Comparison of ENCODE assay signal across 8 cellular contexts in genomic region chr12:124909831-124910560, GRCh38. TPM values are rescaled to one million over a fixed set of nuclear protein-coding genes. Genes with fewer than 3 reads are reported as not detected.
DNase-seq lines count a peak whose midpoint lies in the region; ATAC-seq, FAIRE-seq and TF ChIP-seq lines count a peak whose summit lies in the region.

No MANE protein-coding gene starts in this region.

- H3K4me3 Mint-ChIP-seq in activated CD8-positive, alpha-beta memory T cell treated with anti-CD3 and anti-CD28 coated beads, Interleukin-2, amount 10 ng/mL, durations not matched to agents 7 days and 5 days: no peak overlapping the region
- peak overlapping the region; percentile 8 for H3K4me3 Mint-ChIP-seq in activated naive CD8-positive, alpha-beta T cell treated with anti-CD3 and anti-CD28 coated beads for 36 hours

- CTCF ChIA-PET in activated CD8-positive, alpha-beta memory T cell treated with anti-CD3 and anti-CD28 coated beads, Interleukin-2, amount 10 ng/mL, durations not matched to agents 7 days and 5 days (lab: Charles Lee): interaction anchor here (2.0 to 25.8 kb wide), 3 partner anchors 10 to 31 kb away, joined by 4 to 553 read pairs (median 8); no protein-coding TSS in a partner anchor

- peak overlapping the region; percentile 24 for H3K27ac Mint-ChIP-seq in activated CD8-positive, alpha-beta memory T cell treated with anti-CD3 and anti-CD28 coated beads, Interleukin-2, amount 10 ng/mL, durations not matched to agents 7 days and 5 days
- peak overlapping the region; percentile 50 for H3K27ac Mint-ChIP-seq in activated naive CD8-positive, alpha-beta T cell treated with anti-CD3 and anti-CD28 coated beads for 36 hours

- H3K4me3 ChIP-seq in kidney (ENCODE audit: low read length in 2 of 2) (peak overlapping the region; percentile 38 to 53), MG63 (no peak overlapping the region)

- H3K4me1 Mint-ChIP-seq in activated CD8-positive, alpha-beta memory T cell treated with anti-CD3 and anti-CD28 coated beads, Interleukin-2, amount 10 ng/mL, durations not matched to agents 7 days and 5 days: peaks cover 47% of the 10 kb centered on the region
- H3K4me1 Mint-ChIP-seq in activated naive CD8-positive, alpha-beta T cell treated with anti-CD3 and anti-CD28 coated beads for 36 hours: peaks cover 40% of the 10 kb centered on the region

- H3K36me3 Mint-ChIP-seq in activated CD8-positive, alpha-beta memory T cell treated with anti-CD3 and anti-CD28 coated beads, Interleukin-2, amount 10 ng/mL, durations not matched to agents 7 days and 5 days: peaks cover 42% of the 10 kb centered on the region
- H3K36me3 Mint-ChIP-seq in activated naive CD8-positive, alpha-beta T cell treated with anti-CD3 and anti-CD28 coated beads for 36 hours: peaks cover 38% of the 10 kb centered on the region

- H3K27me3 Mint-ChIP-seq in activated CD8-positive, alpha-beta memory T cell treated with anti-CD3 and anti-CD28 coated beads, Interleukin-2, amount 10 ng/mL, durations not matched to agents 7 days and 5 days: peaks cover 4% of the 10 kb centered on the region
- H3K27me3 Mint-ChIP-seq in activated naive CD8-positive, alpha-beta T cell treated with anti-CD3 and anti-CD28 coated beads for 36 hours: peaks cover 10% of the 10 kb centered on the region

- no peaks in the 10 kb centered on the region for H3K9me3 ChIP-seq in kidney (ENCODE audit: control insufficient read depth in 1 of 2, low read length in 2 of 2)
- 0 out of 2 replicates have a peak, but pooled peaks cover 1% of the 10 kb centered on the region for H3K9me3 ChIP-seq in MG63

- H3K27me3 ChIP-seq in MG63: no peaks in the 10 kb centered on the region

- no peaks in the 10 kb centered on the region for H3K9me3 Mint-ChIP-seq in activated CD8-positive, alpha-beta memory T cell treated with anti-CD3 and anti-CD28 coated beads, Interleukin-2, amount 10 ng/mL, durations not matched to agents 7 days and 5 days (ENCODE audit: low read depth)
- peaks cover 1% of the 10 kb centered on the region for H3K9me3 Mint-ChIP-seq in activated naive CD8-positive, alpha-beta T cell treated with anti-CD3 and anti-CD28 coated beads for 36 hours

- H3K27ac ChIP-seq in kidney (ENCODE audit: low read depth in 2 of 2, low read length in 2 of 2) (peak overlapping the region in 1 of 2 donors; percentile 52), temporal lobe (ENCODE audit: low read depth, low read length) (peak overlapping the region; percentile 37)

- no peak for ATAC-seq in activated CD8-positive, alpha-beta memory T cell treated with anti-CD3 and anti-CD28 coated beads, Interleukin-2, amount 10 ng/mL, durations not matched to agents 7 days and 5 days

- H3K4me1 ChIP-seq in kidney (ENCODE audit: control insufficient read depth in 1 of 2, insufficient read depth in 1 of 2, low read depth in 1 of 2, low read length in 2 of 2): peaks cover 16 to 27% of the 10 kb centered on the region in 2 donors

- peak overlapping the region in 1 of 2 donors; percentile 69 for H3K9ac ChIP-seq in kidney (ENCODE audit: low read length in 2 of 2)

- DNase-seq in activated CD8-positive, alpha-beta memory T cell treated with anti-CD3 and anti-CD28 coated beads, Interleukin-2, amount 10 ng/mL, durations not matched to agents 7 days and 5 days: no peak
- no peak for DNase-seq in activated CD8-positive, alpha-beta memory T cell treated with anti-CD3 and anti-CD28 coated beads for 24 hours
- no peak for DNase-seq in activated naive CD8-positive, alpha-beta T cell treated with anti-CD3 and anti-CD28 coated beads for 36 hours
- no peak for DNase-seq in kidney
- DNase-seq in NCI-H524 (lab: John Stamatoyannopoulos, UW): no peak
- DNase-seq in MG63: no peak
- no peak for DNase-seq in NCI-H526 treated with DMSO at 0.1 percent for 48 hours (lab: John Stamatoyannopoulos, UW)

- TF ChIP-seq CTCF in kidney (IDR thresholded peaks at IDR 0.05; ENCODE audit: borderline replicate concordance, extremely low read depth, insufficient read depth): no peak

- H3K36me3 ChIP-seq in kidney (ENCODE audit: control insufficient read depth in 1 of 2, insufficient read depth in 2 of 2, low read length in 2 of 2): peaks cover 12 to 13% of the 10 kb centered on the region in 2 donors
- H3K36me3 ChIP-seq in MG63: peaks cover 22% of the 10 kb centered on the region

- intact Hi-C loops in kidney (cut with DNase I): no loop called here

- no peak for FAIRE-seq in kidney (lab: Jason Lieb, UNC)

RNA-seq across cellular contexts. Expression of gene UBC, which starts 4.5 kb away (rescaled TPM):
- 1,000 to 10,000 TPM; 1,159 to 1,188 TPM for total RNA-seq in activated CD8-positive, alpha-beta memory T cell treated with anti-CD3 and anti-CD28 coated beads, Interleukin-2, amount 10 ng/mL, durations not matched to agents 7 days and 5 days
- total RNA-seq in activated naive CD8-positive, alpha-beta T cell treated with anti-CD3 and anti-CD28 coated beads for 36 hours: 100 to 1,000 TPM; 927 to 944 TPM
- 1,132 TPM for total RNA-seq in kidney
- polyA plus RNA-seq in kidney (ENCODE audit: insufficient read depth, low read depth, low replicate concordance): 952 TPM
- total RNA-seq in temporal lobe: 846 TPM
- total RNA-seq in MG63 (2014; rRNA removed; shearing (Covaris generic); ENCODE audit: low replicate concordance): 1,042 and 1,166 TPM in 2 replicates

RNA-seq across cellular contexts. Expression of gene SCARB1, which starts 46.3 kb away (rescaled TPM):
- 10 to 100 TPM; 12.6 to 17.2 TPM for total RNA-seq in activated CD8-positive, alpha-beta memory T cell treated with anti-CD3 and anti-CD28 coated beads, Interleukin-2, amount 10 ng/mL, durations not matched to agents 7 days and 5 days
- total RNA-seq in activated naive CD8-positive, alpha-beta T cell treated with anti-CD3 and anti-CD28 coated beads for 36 hours: 10 to 100 TPM; 40.3 to 43.8 TPM
- total RNA-seq in kidney: 13.2 TPM
- 12.3 TPM for polyA plus RNA-seq in kidney (ENCODE audit: insufficient read depth, low read depth, low replicate concordance)
- total RNA-seq in temporal lobe: 12.5 TPM
- total RNA-seq in MG63 (2014; rRNA removed; shearing (Covaris generic); ENCODE audit: low replicate concordance): 35.4 and 66.8 TPM in 2 replicates
